ENCODE assay signal across 1 cellular context in the genomic region with DNA sequence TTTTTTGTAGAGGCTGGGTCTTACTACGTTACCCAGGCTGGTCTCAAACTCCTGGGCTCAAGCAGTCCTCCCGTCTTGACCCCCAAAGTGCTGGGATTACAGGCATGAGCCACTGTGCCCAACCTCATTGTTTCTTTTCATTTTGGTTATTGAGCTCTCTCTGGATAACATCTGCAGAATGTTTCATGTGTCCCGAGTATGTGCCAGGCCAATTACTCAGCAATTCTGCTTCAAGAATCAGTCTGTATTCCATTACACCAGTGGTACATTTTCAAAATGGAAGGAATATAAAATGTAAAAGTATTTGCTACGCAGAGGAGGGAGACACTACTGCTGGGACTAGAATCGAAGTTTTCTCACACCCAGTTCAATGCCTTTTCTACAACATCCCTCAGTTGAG.
A peak's percentile ranks its signal among the peaks of the same experiment; 100 is the strongest.
TF ChIP-seq lines count a peak whose summit lies in the region.

No MANE protein-coding gene starts in this region.

TF ChIP-seq in K562, 482 proteins besides CTCF, POLR2A, EP300 and RAD21:
- no peak for TF ChIP-seq E2F1 (CRISPR knock-in tag; IDR thresholded peaks at IDR 0.05)
- TF ChIP-seq, protein P1, sequence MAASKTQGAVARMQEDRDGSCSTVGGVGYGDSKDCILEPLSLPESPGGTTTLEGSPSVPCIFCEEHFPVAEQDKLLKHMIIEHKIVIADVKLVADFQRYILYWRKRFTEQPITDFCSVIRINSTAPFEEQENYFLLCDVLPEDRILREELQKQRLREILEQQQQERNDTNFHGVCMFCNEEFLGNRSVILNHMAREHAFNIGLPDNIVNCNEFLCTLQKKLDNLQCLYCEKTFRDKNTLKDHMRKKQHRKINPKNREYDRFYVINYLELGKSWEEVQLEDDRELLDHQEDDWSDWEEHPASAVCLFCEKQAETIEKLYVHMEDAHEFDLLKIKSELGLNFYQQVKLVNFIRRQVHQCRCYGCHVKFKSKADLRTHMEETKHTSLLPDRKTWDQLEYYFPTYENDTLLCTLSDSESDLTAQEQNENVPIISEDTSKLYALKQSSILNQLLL (CRISPR knock-in tag; IDR thresholded peaks at IDR 0.05; ENCODE audit: borderline replicate concordance) = no peak
- no peak for TF ChIP-seq FOXP1 (CRISPR knock-in tag; IDR thresholded peaks at IDR 0.05)
- no peak for TF ChIP-seq ILF3 (IDR thresholded peaks at IDR 0.05; ENCODE audit: borderline replicate concordance)
- TF ChIP-seq, protein P2, sequence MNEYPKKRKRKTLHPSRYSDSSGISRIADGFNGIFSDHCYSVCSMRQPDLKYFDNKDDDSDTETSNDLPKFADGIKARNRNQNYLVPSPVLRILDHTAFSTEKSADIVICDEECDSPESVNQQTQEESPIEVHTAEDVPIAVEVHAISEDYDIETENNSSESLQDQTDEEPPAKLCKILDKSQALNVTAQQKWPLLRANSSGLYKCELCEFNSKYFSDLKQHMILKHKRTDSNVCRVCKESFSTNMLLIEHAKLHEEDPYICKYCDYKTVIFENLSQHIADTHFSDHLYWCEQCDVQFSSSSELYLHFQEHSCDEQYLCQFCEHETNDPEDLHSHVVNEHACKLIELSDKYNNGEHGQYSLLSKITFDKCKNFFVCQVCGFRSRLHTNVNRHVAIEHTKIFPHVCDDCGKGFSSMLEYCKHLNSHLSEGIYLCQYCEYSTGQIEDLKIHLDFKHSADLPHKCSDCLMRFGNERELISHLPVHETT (CRISPR knock-in tag; conservative IDR thresholded peaks at IDR 0.05 in 1 of 2, IDR thresholded peaks at IDR 0.05 in 1 of 2) = no peak
- TF ChIP-seq CXXC5 (CRISPR knock-in tag; IDR thresholded peaks at IDR 0.05) = no peak
- TF ChIP-seq, protein P3, sequence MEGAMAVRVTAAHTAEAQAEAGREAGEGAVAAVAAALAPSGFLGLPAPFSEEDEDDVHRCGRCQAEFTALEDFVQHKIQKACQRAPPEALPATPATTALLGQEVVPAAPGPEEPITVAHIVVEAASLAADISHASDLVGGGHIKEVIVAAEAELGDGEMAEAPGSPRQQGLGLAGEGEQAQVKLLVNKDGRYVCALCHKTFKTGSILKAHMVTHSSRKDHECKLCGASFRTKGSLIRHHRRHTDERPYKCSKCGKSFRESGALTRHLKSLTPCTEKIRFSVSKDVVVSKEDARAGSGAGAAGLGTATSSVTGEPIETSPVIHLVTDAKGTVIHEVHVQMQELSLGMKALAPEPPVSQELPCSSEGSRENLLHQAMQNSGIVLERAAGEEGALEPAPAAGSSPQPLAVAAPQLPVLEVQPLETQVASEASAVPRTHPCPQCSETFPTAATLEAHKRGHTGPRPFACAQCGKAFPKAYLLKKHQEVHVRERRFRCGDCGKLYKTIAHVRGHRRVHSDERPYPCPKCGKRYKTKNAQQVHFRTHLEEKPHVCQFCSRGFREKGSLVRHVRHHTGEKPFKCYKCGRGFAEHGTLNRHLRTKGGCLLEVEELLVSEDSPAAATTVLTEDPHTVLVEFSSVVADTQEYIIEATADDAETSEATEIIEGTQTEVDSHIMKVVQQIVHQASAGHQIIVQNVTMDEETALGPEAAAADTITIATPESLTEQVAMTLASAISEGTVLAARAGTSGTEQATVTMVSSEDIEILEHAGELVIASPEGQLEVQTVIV (CRISPR knock-in tag; IDR thresholded peaks at IDR 0.05; ENCODE audit: borderline replicate concordance) = no peak
- no peak for TF ChIP-seq TCF7L2 (IDR thresholded peaks at IDR 0.05; ENCODE audit: low read depth, low read length)
- TF ChIP-seq ZNF644 (tag; IDR thresholded peaks at IDR 0.05; ENCODE audit: low read depth) = no peak
- TF ChIP-seq, protein P4, sequence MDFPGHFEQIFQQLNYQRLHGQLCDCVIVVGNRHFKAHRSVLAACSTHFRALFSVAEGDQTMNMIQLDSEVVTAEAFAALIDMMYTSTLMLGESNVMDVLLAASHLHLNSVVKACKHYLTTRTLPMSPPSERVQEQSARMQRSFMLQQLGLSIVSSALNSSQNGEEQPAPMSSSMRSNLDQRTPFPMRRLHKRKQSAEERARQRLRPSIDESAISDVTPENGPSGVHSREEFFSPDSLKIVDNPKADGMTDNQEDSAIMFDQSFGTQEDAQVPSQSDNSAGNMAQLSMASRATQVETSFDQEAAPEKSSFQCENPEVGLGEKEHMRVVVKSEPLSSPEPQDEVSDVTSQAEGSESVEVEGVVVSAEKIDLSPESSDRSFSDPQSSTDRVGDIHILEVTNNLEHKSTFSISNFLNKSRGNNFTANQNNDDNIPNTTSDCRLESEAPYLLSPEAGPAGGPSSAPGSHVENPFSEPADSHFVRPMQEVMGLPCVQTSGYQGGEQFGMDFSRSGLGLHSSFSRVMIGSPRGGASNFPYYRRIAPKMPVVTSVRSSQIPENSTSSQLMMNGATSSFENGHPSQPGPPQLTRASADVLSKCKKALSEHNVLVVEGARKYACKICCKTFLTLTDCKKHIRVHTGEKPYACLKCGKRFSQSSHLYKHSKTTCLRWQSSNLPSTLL (IDR thresholded peaks at IDR 0.05) = no peak
- TF ChIP-seq RFX5 (IDR thresholded peaks at IDR 0.05; ENCODE audit: low read depth, low read length) = no peak
- TF ChIP-seq PATZ1 (CRISPR knock-in tag; IDR thresholded peaks at IDR 0.05; ENCODE audit: borderline replicate concordance) = no peak
- no peak for TF ChIP-seq ETS1 (conservative IDR thresholded peaks at IDR 0.05; ENCODE audit: control insufficient read depth, low read depth, low read length)
- TF ChIP-seq ZNF395 (CRISPR knock-in tag; IDR thresholded peaks at IDR 0.05) = 0 out of 2 replicates have a peak, but pooled peaks have one; percentile 35
- TF ChIP-seq ZNF79 (CRISPR knock-in tag; IDR thresholded peaks at IDR 0.05; ENCODE audit: low read depth) = no peak
- peak; percentile 60 for TF ChIP-seq NFE2 (IDR thresholded peaks at IDR 0.05; ENCODE audit: low read depth)
- no peak for TF ChIP-seq CCNT2 (IDR thresholded peaks at IDR 0.05; ENCODE audit: borderline replicate concordance, extremely low read depth, insufficient read length, low read depth, low read length)
- no peak for TF ChIP-seq ARID1B (IDR thresholded peaks at IDR 0.05)
- TF ChIP-seq L3MBTL2 (IDR thresholded peaks at IDR 0.05) = no peak
- TF ChIP-seq ZNF316 (IDR thresholded peaks at IDR 0.05) = 0 out of 2 replicates have a peak, but pooled peaks have one; percentile 21
- TF ChIP-seq FOXP4 (CRISPR knock-in tag; IDR thresholded peaks at IDR 0.05; ENCODE audit: borderline replicate concordance) = no peak
- TF ChIP-seq SMAD2 (IDR thresholded peaks at IDR 0.05; ENCODE audit: low read depth, low read length) = no peak
- TF ChIP-seq HSF4 (CRISPR knock-in tag; IDR thresholded peaks at IDR 0.05; ENCODE audit: borderline replicate concordance) = no peak
- TF ChIP-seq BRF1 (IDR thresholded peaks at IDR 0.05; ENCODE audit: borderline replicate concordance, extremely low read depth, insufficient read length) = no peak
- TF ChIP-seq TOE1 (IDR thresholded peaks at IDR 0.05; ENCODE audit: borderline replicate concordance) = no peak
- no peak for TF ChIP-seq TOE1 (CRISPR knock-in tag; IDR thresholded peaks at IDR 0.05; ENCODE audit: borderline replicate concordance, low read depth)
